ENCODE assay signal across 8 cellular contexts in genomic region chr1:6358757-6359567, GRCh38. TPM values are rescaled to one million over a fixed set of nuclear protein-coding genes. Genes with fewer than 3 reads are reported as not detected.
DNase-seq lines count a peak whose midpoint lies in the region; ATAC-seq and TF ChIP-seq lines count a peak whose summit lies in the region.

No MANE protein-coding gene starts in this region.

- ATAC-seq in GM21447 (IDR thresholded peaks at IDR 0.05; ENCODE audit: unreplicated experiment): peak; percentile 25
- no peak for ATAC-seq in HG03095 (IDR thresholded peaks at IDR 0.05; ENCODE audit: unreplicated experiment)
- ATAC-seq in GM19395 (IDR thresholded peaks at IDR 0.05; ENCODE audit: unreplicated experiment): no peak

- intact Hi-C loops in CD14-positive monocyte (cut with micrococcal nuclease): loop anchor here in 1 of 2 donors (5.0 kb wide), 1 partner anchor 48 kb away; no protein-coding TSS in a partner anchor
- intact Hi-C loops in vagina (cut with DNase I): no loop called here

- H3K9me3 ChIP-seq in mucosa of stomach (ENCODE audit: control insufficient read depth, low read length) (no peaks in the 10 kb centered on the region), vagina (no peaks in the 10 kb centered on the region)

- H3K36me3 ChIP-seq in mucosa of stomach (ENCODE audit: control insufficient read depth, insufficient read depth, low read length): no peaks in the 10 kb centered on the region
- no peaks in the 10 kb centered on the region for H3K36me3 ChIP-seq in vagina

- peak overlapping the region; percentile 55 to 60 for H3K4me3 Mint-ChIP-seq in CD14-positive monocyte

- peaks cover 0 to 2% (median 0%) of the 10 kb centered on the region in 7 donors for H3K9me3 Mint-ChIP-seq in CD14-positive monocyte

- DNase-seq in CD14-positive monocyte (ENCODE audit: low spot score) (no peak), T-helper 2 cell (peak in 4 of 5 experiments; percentile 10 to 79 (median 54)), dermis blood vessel endothelial cell (peak; percentile 91), vagina (ENCODE audit: extremely low spot score in 2 of 2) (no peak)

- no peak for TF ChIP-seq CTCF in CD14-positive monocyte (IDR thresholded peaks at IDR 0.05)
- no peak for TF ChIP-seq CTCF in vagina (IDR thresholded peaks at IDR 0.05)

- no peaks in the 10 kb centered on the region for H3K27me3 ChIP-seq in mucosa of stomach (ENCODE audit: control insufficient read depth, insufficient read depth, low read length)
- H3K27me3 ChIP-seq in vagina: no peaks in the 10 kb centered on the region

- H3K4me1 Mint-ChIP-seq in CD14-positive monocyte: peaks cover 24% of the 10 kb centered on the region

- H3K4me1 ChIP-seq in mucosa of stomach (ENCODE audit: control insufficient read depth, insufficient read depth, low read length) (peaks cover 67% of the 10 kb centered on the region), vagina (peaks cover 41% of the 10 kb centered on the region)

- peak overlapping the region; percentile 71 for H3K27ac ChIP-seq in vagina

- peaks cover 0 to 2% (median 1%) of the 10 kb centered on the region in 3 donors for H3K27me3 Mint-ChIP-seq in CD14-positive monocyte (ENCODE audit: low read depth in 3 of 3)

- H3K9ac ChIP-seq in mucosa of stomach (ENCODE audit: low read length): peak overlapping the region; percentile 49

- H3K36me3 Mint-ChIP-seq in CD14-positive monocyte: peaks cover 0 to 6% of the 10 kb centered on the region in 2 donors

- H3K4me3 ChIP-seq in mucosa of stomach (ENCODE audit: low read length) (no peak overlapping the region), vagina (peak overlapping the region in 1 of 2 donors; percentile 22)

- peak overlapping the region in 6 of 7 donors; percentile 46 to 83 (median 55) for H3K27ac Mint-ChIP-seq in CD14-positive monocyte

- no peak for TF ChIP-seq POLR2A in vagina (IDR thresholded peaks at IDR 0.05)

RNA-seq across cellular contexts. Expression of gene ACOT7, which starts 34.6 kb away (rescaled TPM):
- polyA plus RNA-seq in CD14-positive monocyte: 1 to 10 TPM in 1 of 2 donors, under 1 TPM in 1; 0.63 to 1.4 TPM
- total RNA-seq in dermis blood vessel endothelial cell (17.5 and 33.7 TPM in 2 replicates), vagina (38.8 TPM)

Comparison
In these comparisons a context has a peak if more than half of its experiments do, and no peak if none do; other contexts are left out.
1. DNase-seq: peak in T-helper 2 cell (4 of 5) and dermis blood vessel endothelial cell (single experiment); none in CD14-positive monocyte (single experiment) and vagina (0 of 2).